In the genomic region with DNA sequence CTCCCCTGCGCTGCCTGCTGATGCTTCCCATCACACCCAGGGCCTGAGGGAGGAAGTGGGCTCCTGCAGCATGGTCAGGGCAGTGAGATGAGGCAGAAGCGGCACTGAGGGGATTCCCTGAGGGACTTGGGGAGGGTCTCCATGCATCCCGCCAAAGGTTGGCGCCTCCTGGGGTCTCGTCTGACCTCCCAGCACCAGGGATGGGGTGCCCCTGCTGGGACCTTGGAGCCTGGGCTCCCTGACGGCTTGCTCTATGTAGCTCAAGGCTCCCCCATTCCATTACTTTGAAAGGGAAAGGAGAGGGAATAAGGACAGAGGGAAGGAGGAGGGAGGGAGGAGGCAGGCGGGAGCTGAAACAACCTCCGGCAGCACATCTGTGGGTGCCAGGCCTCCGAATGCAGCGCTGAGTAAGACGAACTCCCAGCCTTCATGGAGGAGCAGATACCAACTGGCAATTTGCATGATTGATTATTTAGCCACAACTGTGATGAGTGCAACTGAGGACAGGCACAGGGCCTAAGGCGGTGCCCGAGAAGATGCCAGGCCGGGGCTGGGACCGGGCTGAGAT, we compare ENCODE assay signal across 14 cellular contexts.
"Had no signal": no experiment of that assay in that cellular context is flagged by ENCODE, and none has a peak within 500 bp of the region (broad histone marks: within the 10 kb centered on the region; RNA-seq: fewer than 3 reads in every experiment).

No MANE protein-coding gene starts in this region.

- DNase-seq: activated CD4-positive, alpha-beta T cell treated with anti-CD3 and anti-CD28 coated beads for 1 hour; activated CD4-positive, alpha-beta T cell treated with anti-CD3 and anti-CD28 coated beads, Interleukin-2, amount 50 U/mL, for 48 hours; activated naive CD4-positive, alpha-beta T cell treated with anti-CD3 and anti-CD28 coated beads for 36 hours; activated T-cell treated with anti-CD3 and anti-CD28 coated beads for 4 hours; cortex of kidney; effector memory CD4-positive, alpha-beta T cell; mucosa of descending colon; naive thymus-derived CD8-positive, alpha-beta T cell; T-cell; T1000; transverse colon had no signal

- H3K4me2 ChIP-seq: smooth muscle cell had no signal

- H3K27ac ChIP-seq: transverse colon had no signal

- H3K4me3 ChIP-seq: mucosa of descending colon, smooth muscle cell, transverse colon had no signal

- H3K4me1 ChIP-seq: transverse colon had no signal

- ATAC-seq: activated T-helper 17 cell treated with anti-CD3 and anti-CD28 coated beads, Interleukin-2, amount 50 U/mL, for 72 hours; mucosa of descending colon; naive thymus-derived CD8-positive, alpha-beta T cell; stimulated activated memory B cell treated with anti-CD40 and anti-IgM and Interleukin-4, amounts not matched to agents 10 μg/mL and 1 μg/mL and 100 μg/mL, for 72 hours; T-cell had no signal

- H3K36me3 ChIP-seq: transverse colon had no signal

- H3K9me3 ChIP-seq: mucosa of descending colon, transverse colon had no signal
